Comparison of ENCODE assay signal across 8 cellular contexts in genomic region chr9:33158555-33159057, GRCh38. TPM values are rescaled to one million over a fixed set of nuclear protein-coding genes. Genes with fewer than 3 reads are reported as not detected.
A peak's percentile ranks its signal among the peaks of the same experiment; 100 is the strongest.
DNase-seq lines count a peak whose midpoint lies in the region; ATAC-seq and TF ChIP-seq lines count a peak whose summit lies in the region.

No MANE protein-coding gene starts in this region.

- no peak for TF ChIP-seq EP300 in ovary (IDR thresholded peaks at IDR 0.05)

- H3K79me2 ChIP-seq in DND-41 (ENCODE audit: insufficient read depth, low read length), result peaks cover 51% of the 10 kb centered on the region

- no peak overlapping the region for H3K4me3 ChIP-seq in DND-41 (ENCODE audit: low read depth in 1 of 2, low read length in 2 of 2)
- H3K4me3 ChIP-seq in breast epithelium, result peak overlapping the region in 1 of 3 donors; percentile 32
- no peak overlapping the region for H3K4me3 ChIP-seq in ovary

- H4K20me1 ChIP-seq in DND-41 (ENCODE audit: insufficient read depth, low read length), result peaks cover 27% of the 10 kb centered on the region; the same call in 1 of the 2 replicates

- intact Hi-C loops in breast epithelium (cut with DNase I; ENCODE audit: low total_unique reads) (no loop called here), ovary (cut with DNase I) (loop anchor here in 1 of 4 donors (10.0 kb wide), 1 partner anchor 1046 kb away; no protein-coding TSS in a partner anchor)

- no peak overlapping the region for H3K9ac ChIP-seq in DND-41 (ENCODE audit: low read depth, low read length)

- TF ChIP-seq POLR2A in breast epithelium (IDR thresholded peaks at IDR 0.05) (no peak), ovary (IDR thresholded peaks at IDR 0.05) (no peak)

- H3K9me3 ChIP-seq in DND-41 (ENCODE audit: insufficient read depth, low read length, severe bottlenecking) (no peaks in the 10 kb centered on the region), breast epithelium (no peaks in the 10 kb centered on the region), ovary (no peaks in the 10 kb centered on the region)

- DNase-seq in DND-41, result no peak
- DNase-seq in breast epithelium (ENCODE audit: low spot score in 2 of 2), result no peak
- peak in 1 of 5 donors; percentile 16 for DNase-seq in ovary
- no peak for DNase-seq in DMS 273 treated with DMSO at 0.1 percent for 48 hours (lab: John Stamatoyannopoulos, UW)
- no peak for DNase-seq in HCEC 1CT
- DNase-seq in SKM-1 treated with dmso at 0.1 percent for 144 hours (lab: John Stamatoyannopoulos, UW; ENCODE audit: unreplicated experiment), result no peak
- no peak for DNase-seq in NCI-H446 treated with DMSO at 0.1 percent for 48 hours (lab: John Stamatoyannopoulos, UW)

- TF ChIP-seq CTCF in DND-41 (IDR thresholded peaks at IDR 0.05; ENCODE audit: borderline replicate concordance, extremely low read depth, low read length, poor library complexity, severe bottlenecking) (no peak), breast epithelium (IDR thresholded peaks at IDR 0.05) (no peak), ovary (IDR thresholded peaks at IDR 0.05) (no peak)

- WGBS in ovary, 3 donors, result 45 to 59% (median 49%) methylated on average over 3 of the region's 3 CpGs

- H3K36me3 ChIP-seq in DND-41 (ENCODE audit: insufficient read depth, low read length), result no peaks in the 10 kb centered on the region
- H3K36me3 ChIP-seq in breast epithelium, result no peaks in the 10 kb centered on the region
- H3K36me3 ChIP-seq in ovary, result no peaks in the 10 kb centered on the region

- no peak overlapping the region for H2AFZ ChIP-seq in DND-41 (ENCODE audit: low read depth, low read length)

- H3K27ac ChIP-seq in DND-41 (ENCODE audit: low read length) (no peak overlapping the region), breast epithelium (peak overlapping the region; percentile 98 to 99), ovary (peak overlapping the region; percentile 44 to 95)

- H3K27me3 ChIP-seq in DND-41 (ENCODE audit: insufficient read depth, low read length, poor library complexity) (no peaks in the 10 kb centered on the region), breast epithelium (no peaks in the 10 kb centered on the region), ovary (no peaks in the 10 kb centered on the region)

- H3K4me2 ChIP-seq in DND-41 (ENCODE audit: insufficient read depth, low read length), result no peak overlapping the region

- H3K4me1 ChIP-seq in DND-41 (ENCODE audit: insufficient read depth, low read length) (peaks cover 16% of the 10 kb centered on the region), breast epithelium (peaks cover 32 to 66% of the 10 kb centered on the region in 2 donors), ovary (ENCODE audit: insufficient read depth) (peaks cover 35% of the 10 kb centered on the region)

- ATAC-seq in DND-41 (ENCODE audit: insufficient read depth, low read depth), result peak; percentile 11; the same call in 1 of the 3 replicates
- ATAC-seq in HG03175 (IDR thresholded peaks at IDR 0.05; ENCODE audit: unreplicated experiment), result peak; percentile 4

RNA-seq across cellular contexts. Expression of gene B4GALT1, which starts 8.5 kb away (rescaled TPM):
- 10 to 100 TPM; 60.8 to 81.8 (median 66.2) TPM for total RNA-seq in breast epithelium
- total RNA-seq in ovary, result 100 to 1,000 TPM in 3 of 7 donors, 10 to 100 TPM in 4; 77.9 to 226 (median 88.3) TPM
- 100 to 1,000 TPM in 1 of 2 donors, 10 to 100 TPM in 1; 35.8 to 120 TPM for polyA plus RNA-seq in ovary
